ENCODE assay signal across 8 cellular contexts in the genomic region with DNA sequence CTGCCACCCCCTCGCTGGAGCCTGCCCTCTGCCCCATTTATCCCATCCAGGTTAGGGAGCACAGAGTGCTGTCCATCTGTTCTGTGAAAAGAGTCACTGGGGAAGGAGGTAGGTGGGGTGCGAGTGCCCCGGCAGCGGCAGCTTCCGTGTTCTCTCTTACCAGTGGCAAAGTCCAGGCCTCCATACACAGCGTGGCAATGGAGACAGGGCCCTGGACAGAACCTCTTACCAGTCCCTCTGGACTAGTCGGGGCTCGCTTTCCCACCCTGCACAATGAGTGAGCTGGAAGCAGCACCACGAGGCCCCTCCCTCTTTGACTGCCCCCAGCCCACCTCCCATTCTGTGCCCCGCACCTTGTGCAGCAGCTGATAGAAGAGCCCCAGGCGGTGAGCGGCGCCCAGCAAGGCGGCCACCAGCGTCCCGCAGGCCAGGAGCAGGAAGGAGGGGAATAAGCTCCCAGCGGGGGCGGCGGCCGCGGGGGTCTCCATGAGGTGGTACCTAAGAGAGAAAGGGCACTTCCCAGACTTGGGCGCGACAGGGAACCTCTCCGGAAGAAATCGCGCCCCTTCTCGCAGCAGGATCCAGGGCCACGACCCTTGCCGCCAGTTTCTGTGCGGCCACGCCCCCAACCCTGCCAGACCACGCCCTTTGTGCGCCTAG. TPM values are rescaled to one million over a fixed set of nuclear protein-coding genes. Genes with fewer than 3 reads are reported as not detected.
DNase-seq lines count a peak whose midpoint lies in the region; ATAC-seq and TF ChIP-seq lines count a peak whose summit lies in the region.

No MANE protein-coding gene starts in this region.

- H3K36me3 ChIP-seq in body of pancreas (replicated peaks in 1 of 2; ENCODE audit: insufficient read depth in 1 of 2, low read depth in 2 of 2) (peaks cover 0 to 8% of the 10 kb centered on the region in 2 donors), stomach (peaks cover 25 to 38% (median 35%) of the 10 kb centered on the region in 4 donors)

- CTCF ChIA-PET in HEK293T (lab: Yijun Ruan, JAX) = interaction anchor here (0.5 kb wide), 1 partner anchor 1336 kb away, joined by 4 read pairs; no protein-coding TSS in a partner anchor

- H3K27me3 ChIP-seq in body of pancreas (no peaks in the 10 kb centered on the region), stomach (no peaks in the 10 kb centered on the region)

- peak overlapping the region; percentile 75 for H3K4me3 ChIP-seq in Jurkat, Clone E6-1 (ENCODE audit: low read length)
- peak overlapping the region; percentile 35 to 53 for H3K4me3 ChIP-seq in body of pancreas
- H3K4me3 ChIP-seq in stomach = peak overlapping the region; percentile 65 to 77 (median 70)

- peaks cover 18% of the 10 kb centered on the region for H3K4me1 ChIP-seq in body of pancreas
- peaks cover 15 to 34% (median 25%) of the 10 kb centered on the region in 4 donors for H3K4me1 ChIP-seq in stomach

- H3K9me3 ChIP-seq in body of pancreas (no peaks in the 10 kb centered on the region), stomach (no peaks in the 10 kb centered on the region)

- peak; percentile 5 for ATAC-seq in body of pancreas
- peak; percentile 76 for ATAC-seq in left colon

- no peak for TF ChIP-seq EP300 in stomach (IDR thresholded peaks at IDR 0.05)

- peak overlapping the region; percentile 77 to 92 (median 88) for H3K27ac ChIP-seq in body of pancreas
- peak overlapping the region; percentile 88 to 94 (median 91) for H3K27ac ChIP-seq in stomach

- TF ChIP-seq POLR2A in body of pancreas (IDR thresholded peaks at IDR 0.05) (no peak), stomach (IDR thresholded peaks at IDR 0.05) (no peak)

- DNase-seq in NCI-H1105 treated with DMSO at 0.1 percent for 48 hours (lab: John Stamatoyannopoulos, UW) (peak; percentile 19), NCI-H1105 (lab: John Stamatoyannopoulos, UW) (no peak), body of pancreas (peak in 3 of 4 donors; percentile 38 to 49 (median 38)), left colon (peak; percentile 73 to 93), stomach (peak; percentile 55), HEK293T (ENCODE audit: extremely low spot score) (no peak)
- DNase-seq in Jurkat, Clone E6-1 (ENCODE audit: low read depth, low spot score) = no peak
- DNase-seq in stimulated activated CD4-positive, alpha-beta T cell treated with anti-CD3 and anti-CD28 coated beads, Interleukin-1b, Interleukin-23, amount 100 ng/mL, for 48 hours = no peak

- POLR2A ChIA-PET in HEK293T (lab: Yijun Ruan, JAX) = interaction anchor here (1.3 to 3.5 kb wide), 5 partner anchors 9 to 24 kb away, joined by 5 to 17 read pairs (median 6); partner anchors contain the start of gene SYDE1

- intact Hi-C loops in body of pancreas (cut with DNase I) = no loop called here
- intact Hi-C loops in left colon (cut with DNase I, micrococcal nuclease) = no loop called here
- intact Hi-C loops in stomach (cut with DNase I; ENCODE audit: low total_unique reads) = no loop called here

- no peak for TF ChIP-seq CTCF in body of pancreas (IDR thresholded peaks at IDR 0.05)
- TF ChIP-seq CTCF in stomach (IDR thresholded peaks at IDR 0.05) = no peak

- 3 to 4% methylated on average over 20 to 31 of the region's 33 CpGs for WGBS in body of pancreas, 2 donors
- 0 to 3% (median 1%) methylated on average over 14 to 33 of the region's 33 CpGs for WGBS in stomach, 5 donors

TF ChIP-seq in HEK293T, 16 proteins besides CTCF, POLR2A, EP300 and RAD21:
- no peak for TF ChIP-seq BHLHE40 (IDR thresholded peaks at IDR 0.05; ENCODE audit: borderline replicate concordance)
- TF ChIP-seq NFRKB (IDR thresholded peaks at IDR 0.05) = no peak
- TF ChIP-seq ELF4 (IDR thresholded peaks at IDR 0.05) = no peak
- no peak for TF ChIP-seq TARDBP (IDR thresholded peaks at IDR 0.05)
- TF ChIP-seq L3MBTL2 (conservative IDR thresholded peaks at IDR 0.05) = no peak
- no peak for TF ChIP-seq FOXM1 (IDR thresholded peaks at IDR 0.05; ENCODE audit: borderline replicate concordance)
- no peak for TF ChIP-seq CTBP1 (IDR thresholded peaks at IDR 0.05; ENCODE audit: borderline replicate concordance)
- TF ChIP-seq, protein P1, sequence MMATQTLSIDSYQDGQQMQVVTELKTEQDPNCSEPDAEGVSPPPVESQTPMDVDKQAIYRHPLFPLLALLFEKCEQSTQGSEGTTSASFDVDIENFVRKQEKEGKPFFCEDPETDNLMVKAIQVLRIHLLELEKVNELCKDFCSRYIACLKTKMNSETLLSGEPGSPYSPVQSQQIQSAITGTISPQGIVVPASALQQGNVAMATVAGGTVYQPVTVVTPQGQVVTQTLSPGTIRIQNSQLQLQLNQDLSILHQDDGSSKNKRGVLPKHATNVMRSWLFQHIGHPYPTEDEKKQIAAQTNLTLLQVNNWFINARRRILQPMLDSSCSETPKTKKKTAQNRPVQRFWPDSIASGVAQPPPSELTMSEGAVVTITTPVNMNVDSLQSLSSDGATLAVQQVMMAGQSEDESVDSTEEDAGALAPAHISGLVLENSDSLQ (IDR thresholded peaks at IDR 0.05) = no peak
- TF ChIP-seq FOXK2 (IDR thresholded peaks at IDR 0.05) = no peak
- TF ChIP-seq FOXA1 (IDR thresholded peaks at IDR 0.05) = no peak
- no peak for TF ChIP-seq ZNF384 (IDR thresholded peaks at IDR 0.05)
- TF ChIP-seq HDGF (IDR thresholded peaks at IDR 0.05; ENCODE audit: borderline replicate concordance) = no peak
- no peak for TF ChIP-seq LEF1 (IDR thresholded peaks at IDR 0.05; ENCODE audit: borderline replicate concordance)
- no peak for TF ChIP-seq SP1 (IDR thresholded peaks at IDR 0.05)
- TF ChIP-seq SUZ12 (IDR thresholded peaks at IDR 0.05) = no peak
- no peak for TF ChIP-seq ARNT (IDR thresholded peaks at IDR 0.05)

RNA-seq across cellular contexts. Expression of gene SYDE1, which starts 17.5 kb away (rescaled TPM):
- not detected for polyA plus RNA-seq in Jurkat, Clone E6-1 (2012; ENCODE audit: insufficient read depth, insufficient read length)
- total RNA-seq in body of pancreas (1 to 10 TPM; 6.3 to 9.9 TPM), left colon (1 to 10 TPM; 3.6 to 7.5 TPM), stomach (10 to 100 TPM in 2 of 5 donors, 1 to 10 TPM in 3; 2.0 to 19.6 (median 9.9) TPM)
- polyA plus RNA-seq in stomach = 10 to 100 TPM in 1 of 3 donors, 1 to 10 TPM in 2; 5.5 to 13.5 (median 7.6) TPM

RNA-seq across cellular contexts. Expression of gene OR1I1, which starts 42.7 kb away (rescaled TPM):
- not detected for polyA plus RNA-seq in Jurkat, Clone E6-1 (2012; ENCODE audit: insufficient read depth, insufficient read length)
- total RNA-seq in body of pancreas (not detected), left colon (not detected), stomach (not detected)
- not detected for polyA plus RNA-seq in stomach

Comparison
In these comparisons a context has a peak if more than half of its experiments do, and no peak if none do; other contexts are left out.
1. DNase-seq: peak in NCI-H1105 treated with DMSO at 0.1 percent for 48 hours (single experiment), body of pancreas (3 of 4), left colon (2 of 2) and stomach (single experiment); none in NCI-H1105 (single experiment), Jurkat, Clone E6-1 (single experiment), stimulated activated CD4-positive, alpha-beta T cell treated with anti-CD3 and anti-CD28 coated beads, Interleukin-1b, Interleukin-23, amount 100 ng/mL, for 48 hours (single experiment) and HEK293T (single experiment).
2. Peak in every context shown above with its lines, with median percentiles within 50 percentile points of each other: H3K4me3 ChIP-seq.